Comparison of ENCODE assay signal across 8 cellular contexts in genomic region chr16:80824623-80825364, GRCh38. TPM values are rescaled to one million over a fixed set of nuclear protein-coding genes. Genes with fewer than 3 reads are reported as not detected.
DNase-seq lines count a peak whose midpoint lies in the region; ATAC-seq and TF ChIP-seq lines count a peak whose summit lies in the region.

No MANE protein-coding gene starts in this region.

- H3K4me2 ChIP-seq in neural cell (ENCODE audit: low read length): no peak overlapping the region

- ATAC-seq in HG02798 (IDR thresholded peaks at IDR 0.05; ENCODE audit: poor library complexity, unreplicated experiment): peak; percentile 40
- ATAC-seq in GM21381 (IDR thresholded peaks at IDR 0.05; ENCODE audit: unreplicated experiment): no peak
- ATAC-seq in GM19455 (IDR thresholded peaks at IDR 0.05; ENCODE audit: unreplicated experiment): no peak

- peak; percentile 59 for TF ChIP-seq RAD21 in neural cell (conservative IDR thresholded peaks at IDR 0.05)

- H3K4me1 ChIP-seq in colonic mucosa: no peaks in the 10 kb centered on the region

- H2AFZ ChIP-seq in neural cell (ENCODE audit: low read depth, low read length): no peak overlapping the region

- peak; percentile 73 for TF ChIP-seq CTCF in colonic mucosa (IDR thresholded peaks at IDR 0.05)
- peak; percentile 69 for TF ChIP-seq CTCF in neural cell (IDR thresholded peaks at IDR 0.05; ENCODE audit: poor library complexity, severe bottlenecking)

- H3K27me3 ChIP-seq in colonic mucosa (no peaks in the 10 kb centered on the region), neural cell (ENCODE audit: insufficient read depth, low read depth, low read length) (no peaks in the 10 kb centered on the region)

- TF ChIP-seq EP300 in neural cell (conservative IDR thresholded peaks at IDR 0.05; ENCODE audit: poor library complexity, severe bottlenecking): no peak

- H3K9ac ChIP-seq in colonic mucosa (ENCODE audit: low read depth in 2 of 2, low read length in 2 of 2) (no peak overlapping the region), neural cell (ENCODE audit: low read length) (no peak overlapping the region)

- no peaks in the 10 kb centered on the region for H3K79me2 ChIP-seq in neural cell (replicated peaks; ENCODE audit: insufficient read depth, low read length)

- H3F3A ChIP-seq in neural cell (ENCODE audit: insufficient read depth, low read length, poor library complexity, severe bottlenecking): no peaks in the 10 kb centered on the region

- H3K9me3 ChIP-seq in colonic mucosa: no peaks in the 10 kb centered on the region
- no peaks in the 10 kb centered on the region for H3K9me3 ChIP-seq in neural cell (ENCODE audit: low read length)

- H3K4me3 ChIP-seq in colonic mucosa (no peak overlapping the region), neural cell (ENCODE audit: low read length) (no peak overlapping the region)

- no peaks in the 10 kb centered on the region for H4K20me1 ChIP-seq in neural cell (ENCODE audit: insufficient read depth)

- no peaks in the 10 kb centered on the region for H3K9me2 ChIP-seq in neural cell (ENCODE audit: insufficient read depth, low read length)

- intact Hi-C loops in colonic mucosa (cut with DNase I): loop anchor here (5.0 kb wide), 1 partner anchor 297 kb away; no protein-coding TSS in a partner anchor

- H3K27ac ChIP-seq in colonic mucosa (no peak overlapping the region), neural cell (ENCODE audit: low read length) (no peak overlapping the region)

- peak; percentile 2 for DNase-seq in NCI-H2029 treated with DMSO at 0.1 percent for 48 hours (lab: John Stamatoyannopoulos, UW)
- DNase-seq in NCI-H2029 (lab: John Stamatoyannopoulos, UW): no peak
- DNase-seq in RPMI8226: peak; percentile 30
- DNase-seq in colonic mucosa: peak; percentile 29

- H3K36me3 ChIP-seq in colonic mucosa (no peaks in the 10 kb centered on the region), neural cell (ENCODE audit: insufficient read depth, low read length) (no peaks in the 10 kb centered on the region)

TF ChIP-seq in neural cell, 6 proteins besides CTCF, POLR2A, EP300 and RAD21:
- peak; percentile 46 for TF ChIP-seq SMC3 (conservative IDR thresholded peaks at IDR 0.05; ENCODE audit: poor library complexity)
- TF ChIP-seq TAF1 (IDR thresholded peaks at IDR 0.05; ENCODE audit: low read depth): no peak

RNA-seq across cellular contexts. Expression of gene CDYL2, which starts 20.4 kb away (rescaled TPM):
- 1 to 10 TPM; 4.8 TPM for total RNA-seq in colonic mucosa
- 2.6 and 4.1 TPM in 2 replicates for polyA plus RNA-seq in neural cell
- 12.2 and 13.2 TPM in 2 replicates for polyA minus RNA-seq in neural cell
